8 cellular contexts compared by ENCODE assay signal in genomic region chr22:20495861-20496681, GRCh38. TPM values are rescaled to one million over a fixed set of nuclear protein-coding genes. Genes with fewer than 3 reads are reported as not detected.
A peak's percentile ranks its signal among the peaks of the same experiment; 100 is the strongest.
DNase-seq lines count a peak whose midpoint lies in the region; ATAC-seq and TF ChIP-seq lines count a peak whose summit lies in the region.

No MANE protein-coding gene starts in this region.

- H3K4me2 ChIP-seq in DOHH2 (ENCODE audit: low read length): peak overlapping the region; percentile 83
- peak overlapping the region; percentile 78 for H3K4me2 ChIP-seq in Karpas-422 (ENCODE audit: low read depth, low read length, poor library complexity, severe bottlenecking)

- H3K4me3 ChIP-seq in DOHH2 (ENCODE audit: low read length): peak overlapping the region; percentile 80
- H3K4me3 ChIP-seq in Karpas-422 (ENCODE audit: low read length): peak overlapping the region; percentile 95

- H3K79me2 ChIP-seq in DOHH2 (ENCODE audit: control insufficient read depth, low read length) (peaks cover 22% of the 10 kb centered on the region), Karpas-422 (ENCODE audit: low read length) (peaks cover 41% of the 10 kb centered on the region)

- H3K27ac ChIP-seq in DOHH2 (ENCODE audit: low read depth, low read length) (peak overlapping the region; percentile 46), Karpas-422 (ENCODE audit: low read length) (no peak overlapping the region)

- peaks cover 20 to 41% of the 10 kb centered on the region in 2 donors for H3K4me1 Mint-ChIP-seq in natural killer cell

- H3K27me3 Mint-ChIP-seq in natural killer cell (ENCODE audit: low read depth in 2 of 2): no peaks in the 10 kb centered on the region

- DNase-seq in Karpas-422 (peak; percentile 97), RPMI7951 (ENCODE audit: low read depth) (peak; percentile 87), fibroblast of peridontal ligament (ENCODE audit: extremely low read depth) (peak; percentile 79), natural killer cell (peak; percentile 91)
- peak; percentile 92 for DNase-seq in activated T-helper 9 cell treated with anti-CD3 and anti-CD28 coated beads, Interleukin-2, amount 50 U/mL, for 16 hours (ENCODE audit: low read depth)
- peak; percentile 80 to 89 (median 86) for DNase-seq in stimulated activated naive CD4-positive, alpha-beta T cell (lab: John Stamatoyannopoulos, UW)

- intact Hi-C loops in natural killer cell (cut with micrococcal nuclease): loop anchor here (1.0 kb wide), 2 partner anchors 11 to 78 kb away; partner anchors contain the start of gene MED15

- H3K27me3 ChIP-seq in DOHH2 (ENCODE audit: control insufficient read depth, low read length) (peaks cover 6% of the 10 kb centered on the region; the same call in 1 of the 2 replicates), Karpas-422 (ENCODE audit: low read length) (no peaks in the 10 kb centered on the region)

- H3K4me3 Mint-ChIP-seq in natural killer cell: peak overlapping the region; percentile 96

- peak overlapping the region; percentile 91 to 96 for H3K27ac Mint-ChIP-seq in natural killer cell

- H2AFZ ChIP-seq in Karpas-422 (ENCODE audit: low read length): peak overlapping the region; percentile 11; the same call in 1 of the 2 replicates

- no peaks in the 10 kb centered on the region for H3K36me3 Mint-ChIP-seq in natural killer cell

- H3K36me3 ChIP-seq in DOHH2 (ENCODE audit: control insufficient read depth, low read length): no peaks in the 10 kb centered on the region
- no peaks in the 10 kb centered on the region for H3K36me3 ChIP-seq in Karpas-422 (ENCODE audit: insufficient read depth, low read length)

- peak overlapping the region; percentile 99 for H3K9ac ChIP-seq in Karpas-422 (ENCODE audit: low read length)

- H3K4me1 ChIP-seq in DOHH2 (ENCODE audit: control insufficient read depth, low read length) (peaks cover 22% of the 10 kb centered on the region), Karpas-422 (ENCODE audit: low read length) (peaks cover 18% of the 10 kb centered on the region)

- H4K20me1 ChIP-seq in DOHH2 (ENCODE audit: control insufficient read depth, insufficient read depth, low read depth, low read length) (no peaks in the 10 kb centered on the region), Karpas-422 (ENCODE audit: insufficient read depth, low read depth, low read length) (no peaks in the 10 kb centered on the region)

- no peaks in the 10 kb centered on the region; the same call in 1 of the 2 replicates for H3F3A ChIP-seq in DOHH2 (ENCODE audit: control insufficient read depth, insufficient read depth)

- no peaks in the 10 kb centered on the region for H3K9me3 ChIP-seq in DOHH2 (ENCODE audit: control insufficient read depth, insufficient read depth, low read length)
- H3K9me3 ChIP-seq in Karpas-422 (ENCODE audit: low read length): no peaks in the 10 kb centered on the region

- H3K9me3 Mint-ChIP-seq in natural killer cell: no peaks in the 10 kb centered on the region

- H3K9me2 ChIP-seq in DOHH2 (replicated peaks; ENCODE audit: control insufficient read depth, low read length) (no peaks in the 10 kb centered on the region), Karpas-422 (replicated peaks; ENCODE audit: insufficient read depth, low read length) (no peaks in the 10 kb centered on the region)

- peak; percentile 80 for ATAC-seq in GM21737 (IDR thresholded peaks at IDR 0.05; ENCODE audit: unreplicated experiment)
- peak; percentile 94 to 98 (median 95) for ATAC-seq in natural killer cell

- TF ChIP-seq CTCF in DOHH2 (IDR thresholded peaks at IDR 0.05; ENCODE audit: low read depth, low read length, poor library complexity, severe bottlenecking): peak; percentile 92
- TF ChIP-seq CTCF in natural killer cell (IDR thresholded peaks at IDR 0.05): peak; percentile 81

RNA-seq across cellular contexts. Expression of gene KLHL22, which starts 0.5 kb away (rescaled TPM):
- 9.7 and 23.7 TPM in 2 replicates for total RNA-seq in Karpas-422 (2014; rRNA removed; shearing (Covaris generic); ENCODE audit: low replicate concordance)
- total RNA-seq in RPMI7951 (2014; rRNA removed; shearing (Covaris generic)): 7.0 and 7.4 TPM in 2 replicates
- total RNA-seq in natural killer cell: 10 to 100 TPM; 26.5 to 53.0 (median 31.0) TPM

RNA-seq across cellular contexts. Expression of gene MED15, which starts 11.3 kb away (rescaled TPM):
- 36.9 and 70.3 TPM in 2 replicates for total RNA-seq in Karpas-422 (2014; rRNA removed; shearing (Covaris generic); ENCODE audit: low replicate concordance)
- total RNA-seq in RPMI7951 (2014; rRNA removed; shearing (Covaris generic)): 19.5 and 26.9 TPM in 2 replicates
- 100 to 1,000 TPM; 269 to 291 (median 270) TPM for total RNA-seq in natural killer cell

RNA-seq across cellular contexts. Expression of gene SCARF2, which starts 58.4 kb away (rescaled TPM):
- 0.67 and 2.2 TPM in 2 replicates for total RNA-seq in Karpas-422 (2014; rRNA removed; shearing (Covaris generic); ENCODE audit: low replicate concordance)
- total RNA-seq in RPMI7951 (2014; rRNA removed; shearing (Covaris generic)): 6.0 and 6.1 TPM in 2 replicates
- total RNA-seq in natural killer cell: 1 to 10 TPM; 1.8 to 3.5 (median 2.9) TPM
